8 cellular contexts compared by ENCODE assay signal in genomic region chr6:159726918-159727716, GRCh38. TPM values are rescaled to one million over a fixed set of nuclear protein-coding genes. Genes with fewer than 3 reads are reported as not detected.
DNase-seq lines count a peak whose midpoint lies in the region; ATAC-seq and TF ChIP-seq lines count a peak whose summit lies in the region.

Gene WTAP, plus strand, starts transcription at chr6:159727506. Its CDS starts 8,760 bp downstream, at chr6:159736266.

- H3K9me3 Mint-ChIP-seq in IgD-negative memory B cell: no peaks in the 10 kb centered on the region

- peak within 1 kb of the TSS; percentile 93 to 99 (median 96) for H3K4me3 Mint-ChIP-seq in IgD-negative memory B cell

- ATAC-seq in GM21576 (IDR thresholded peaks at IDR 0.05; ENCODE audit: unreplicated experiment): peak; percentile 75

- H3K27ac Mint-ChIP-seq in IgD-negative memory B cell: peak within 1 kb of the TSS; percentile 99

- H3K4me3 ChIP-seq in epithelial cell of proximal tubule (ENCODE audit: low read depth, low read length): peak within 1 kb of the TSS; percentile 83

- H3K4me1 Mint-ChIP-seq in IgD-negative memory B cell: peaks cover 33 to 56% (median 35%) of the 10 kb centered on the region in 3 donors

- peak; percentile 96 for DNase-seq in DMS153 (lab: John Stamatoyannopoulos, UW)
- peak; percentile 98 for DNase-seq in OCI-M1 (lab: John Stamatoyannopoulos, UW)
- DNase-seq in activated T-cell treated with anti-CD3 and anti-CD28 coated beads for 4 hours: peak; percentile 95
- DNase-seq in epithelial cell of proximal tubule (ENCODE audit: low read depth): peak; percentile 63
- DNase-seq in mucosa of gallbladder (ENCODE audit: low spot score): peak; percentile 96
- DNase-seq in stimulated activated CD8-positive, alpha-beta memory T cell treated with anti-CD3 and anti-CD28 coated beads, Interleukin-4, amount 100 ng/mL, for 24 hours (ENCODE audit: low read depth): peak; percentile 95

- TF ChIP-seq CTCF in epithelial cell of proximal tubule (conservative IDR thresholded peaks at IDR 0.05; ENCODE audit: low read depth, low read length): no peak

- H3K27me3 Mint-ChIP-seq in IgD-negative memory B cell: no peaks in the 10 kb centered on the region

- H3K36me3 Mint-ChIP-seq in IgD-negative memory B cell: no peaks in the 10 kb centered on the region

RNA-seq across cellular contexts. Expression of gene WTAP, which starts in this region (rescaled TPM):
- polyA plus RNA-seq in IgD-negative memory B cell: 127 TPM
- total RNA-seq in epithelial cell of proximal tubule (82.3 and 82.5 TPM in 2 replicates), mucosa of gallbladder (75.4 TPM)

Comparison
In these comparisons a context has a peak if more than half of its experiments do, and no peak if none do; other contexts are left out.
1. Peak in every context shown above with its lines: DNase-seq, ATAC-seq and H3K4me3 ChIP-seq.